ENCODE assay signal across 27 cellular contexts in genomic region chr5:138660051-138660572, GRCh38.
DNase-seq lines count a peak whose midpoint lies in the region; ATAC-seq and TF ChIP-seq lines count a peak whose summit lies in the region.
"Had no signal": no experiment of that assay in that cellular context is flagged by ENCODE, and none has a peak within 500 bp of the region (broad histone marks: within the 10 kb centered on the region; RNA-seq: fewer than 3 reads in every experiment).

No MANE protein-coding gene starts in this region.

- DNase-seq in activated T-cell treated with anti-CD3 and anti-CD28 coated beads, Interleukin-2, amount 50 U/mL, for 24 hours = peak; percentile 5
- no peak for DNase-seq in activated T-cell treated with anti-CD3 and anti-CD28 coated beads, Interleukin-2, amount 50 U/mL, for 72 hours
- DNase-seq in Karpas-422 = peak; percentile 31
- no peak for DNase-seq in WERI-Rb-1
- DNase-seq in stimulated activated effector memory CD8-positive, alpha-beta T cell treated with anti-CD3 and anti-CD28 coated beads, Interleukin-12 subunit alpha, Interleukin-12 subunit beta, amount 100 ng/mL, for 72 hours (ENCODE audit: low spot score in 2 of 2) = no peak
- DNase-seq in Kasumi-1 (lab: John Stamatoyannopoulos, UW) = no peak
- DNase-seq in omental fat pad (ENCODE audit: low spot score) = no peak
- DNase-seq: AML-193; CD4-positive, alpha-beta T cell; GOT3; IMR-90; KG1; NCI-H1092 treated with DMSO at 0.1 percent for 48 hours; NCI-H1436; NCI-H187; NCI-H2081 treated with DMSO at 0.1 percent for 48 hours; NCI-H2171; NCI-H345; NCI-H510A treated with DMSO at 0.1 percent for 48 hours; NCI-H748 treated with DMSO at 0.1 percent for 48 hours; NK-92 treated with Interleukin-12 subunit alpha and Interleukin-12 subunit beta, amount 100 ng/mL, for 24 hours; PC-9; Right ventricle myocardium superior had no signal

- H3K27me3 ChIP-seq in Karpas-422 (ENCODE audit: low read length) (no peaks in the 10 kb centered on the region), WERI-Rb-1 (ENCODE audit: insufficient read depth, low read depth, severe bottlenecking) (no peaks in the 10 kb centered on the region)
- H3K27me3 ChIP-seq: SJSA1 had no signal

- H3K9me3 ChIP-seq in Karpas-422 (ENCODE audit: low read length) (no peaks in the 10 kb centered on the region), WERI-Rb-1 (ENCODE audit: severe bottlenecking) (no peaks in the 10 kb centered on the region)
- H3K9me3 ChIP-seq: A549; BLaER1 treated with 17β-estradiol and CSF1 and Interleukin-3, amounts not matched to agents 10 nM and 100 nM; HAP-1; SJSA1 had no signal

- peaks cover 3% of the 10 kb centered on the region for H3K9me3 Mint-ChIP-seq in activated T-cell treated with anti-CD3 and anti-CD28 coated beads, Interleukin-2, amount 50 U/mL, for 24 hours
- no peaks in the 10 kb centered on the region for H3K9me3 Mint-ChIP-seq in activated T-cell treated with anti-CD3 and anti-CD28 coated beads, Interleukin-2, amount 50 U/mL, for 72 hours
- no peaks in the 10 kb centered on the region for H3K9me3 Mint-ChIP-seq in stimulated activated effector memory CD8-positive, alpha-beta T cell treated with anti-CD3 and anti-CD28 coated beads, Interleukin-12 subunit alpha, Interleukin-12 subunit beta, amount 100 ng/mL, for 72 hours
- H3K9me3 Mint-ChIP-seq: CD4-positive, alpha-beta T cell had no signal

- H3K4me3 Mint-ChIP-seq in activated T-cell treated with anti-CD3 and anti-CD28 coated beads, Interleukin-2, amount 50 U/mL, for 24 hours = no peak overlapping the region
- H3K4me3 Mint-ChIP-seq in activated T-cell treated with anti-CD3 and anti-CD28 coated beads, Interleukin-2, amount 50 U/mL, for 72 hours = no peak overlapping the region
- H3K4me3 Mint-ChIP-seq in stimulated activated effector memory CD8-positive, alpha-beta T cell treated with anti-CD3 and anti-CD28 coated beads, Interleukin-12 subunit alpha, Interleukin-12 subunit beta, amount 100 ng/mL, for 72 hours = no peak overlapping the region
- H3K4me3 Mint-ChIP-seq: CD4-positive, alpha-beta T cell had no signal

- H3K27ac Mint-ChIP-seq in activated T-cell treated with anti-CD3 and anti-CD28 coated beads, Interleukin-2, amount 50 U/mL, for 24 hours = no peak overlapping the region
- no peak overlapping the region for H3K27ac Mint-ChIP-seq in activated T-cell treated with anti-CD3 and anti-CD28 coated beads, Interleukin-2, amount 50 U/mL, for 72 hours
- H3K27ac Mint-ChIP-seq in stimulated activated effector memory CD8-positive, alpha-beta T cell treated with anti-CD3 and anti-CD28 coated beads, Interleukin-12 subunit alpha, Interleukin-12 subunit beta, amount 100 ng/mL, for 72 hours = no peak overlapping the region
- H3K27ac Mint-ChIP-seq: CD4-positive, alpha-beta T cell had no signal

- no peak overlapping the region for H2AFZ ChIP-seq in Karpas-422 (ENCODE audit: low read length)
- H2AFZ ChIP-seq: PC-9 had no signal

- H3K4me1 Mint-ChIP-seq in activated T-cell treated with anti-CD3 and anti-CD28 coated beads, Interleukin-2, amount 50 U/mL, for 24 hours (ENCODE audit: low read depth) = peaks cover 25% of the 10 kb centered on the region
- H3K4me1 Mint-ChIP-seq in activated T-cell treated with anti-CD3 and anti-CD28 coated beads, Interleukin-2, amount 50 U/mL, for 72 hours (ENCODE audit: low read depth) = peaks cover 32% of the 10 kb centered on the region
- H3K4me1 Mint-ChIP-seq in stimulated activated effector memory CD8-positive, alpha-beta T cell treated with anti-CD3 and anti-CD28 coated beads, Interleukin-12 subunit alpha, Interleukin-12 subunit beta, amount 100 ng/mL, for 72 hours = peaks cover 34% of the 10 kb centered on the region

- no peak overlapping the region for H3K4me2 ChIP-seq in Karpas-422 (ENCODE audit: low read depth, low read length, poor library complexity, severe bottlenecking)
- H3K4me2 ChIP-seq: A549; BLaER1 treated with 17β-estradiol and CSF1 and Interleukin-3, amounts not matched to agents 10 nM and 100 nM; PC-9 had no signal

- H3K36me3 Mint-ChIP-seq in activated T-cell treated with anti-CD3 and anti-CD28 coated beads, Interleukin-2, amount 50 U/mL, for 24 hours (ENCODE audit: low read depth) = no peaks in the 10 kb centered on the region
- H3K36me3 Mint-ChIP-seq in activated T-cell treated with anti-CD3 and anti-CD28 coated beads, Interleukin-2, amount 50 U/mL, for 72 hours (ENCODE audit: insufficient read depth in 2 of 2) = no peaks in the 10 kb centered on the region
- peaks cover 8% of the 10 kb centered on the region for H3K36me3 Mint-ChIP-seq in stimulated activated effector memory CD8-positive, alpha-beta T cell treated with anti-CD3 and anti-CD28 coated beads, Interleukin-12 subunit alpha, Interleukin-12 subunit beta, amount 100 ng/mL, for 72 hours

- no peak for ATAC-seq in activated T-cell treated with anti-CD3 and anti-CD28 coated beads, Interleukin-2, amount 50 U/mL, for 72 hours (replicated peaks in 1 of 2)
- ATAC-seq in stimulated activated effector memory CD8-positive, alpha-beta T cell treated with anti-CD3 and anti-CD28 coated beads, Interleukin-12 subunit alpha, Interleukin-12 subunit beta, amount 100 ng/mL, for 72 hours = peak; percentile 60
- ATAC-seq in omental fat pad (ENCODE audit: low FRiP score) = no peak
- ATAC-seq: A549 had no signal

- H3K27me3 Mint-ChIP-seq in activated T-cell treated with anti-CD3 and anti-CD28 coated beads, Interleukin-2, amount 50 U/mL, for 24 hours = peaks cover 95% of the 10 kb centered on the region
- peaks cover 94% of the 10 kb centered on the region for H3K27me3 Mint-ChIP-seq in activated T-cell treated with anti-CD3 and anti-CD28 coated beads, Interleukin-2, amount 50 U/mL, for 72 hours (ENCODE audit: low read depth)

- no peak overlapping the region for H3K27ac ChIP-seq in Karpas-422 (ENCODE audit: low read length)
- peak overlapping the region; percentile 44 for H3K27ac ChIP-seq in WERI-Rb-1
- H3K27ac ChIP-seq: A549; BLaER1 treated with 17β-estradiol and CSF1 and Interleukin-3, amounts not matched to agents 10 nM and 100 nM; PC-9; SJSA1 had no signal

- H3K36me3 ChIP-seq in Karpas-422 (ENCODE audit: insufficient read depth, low read length) (no peaks in the 10 kb centered on the region), WERI-Rb-1 (no peaks in the 10 kb centered on the region)
- H3K36me3 ChIP-seq: BLaER1 treated with 17β-estradiol and CSF1 and Interleukin-3, amounts not matched to agents 10 nM and 100 nM; HAP-1; SJSA1 had no signal

- peaks cover 20% of the 10 kb centered on the region for H3K4me1 ChIP-seq in Karpas-422 (ENCODE audit: low read length)
- H3K4me1 ChIP-seq: A549, HAP-1, SJSA1 had no signal

- no peak overlapping the region for H3K4me3 ChIP-seq in Karpas-422 (ENCODE audit: low read length)
- no peak overlapping the region for H3K4me3 ChIP-seq in WERI-Rb-1 (ENCODE audit: low read depth, low read length)
- H3K4me3 ChIP-seq: A549; BLaER1 treated with 17β-estradiol and CSF1 and Interleukin-3, amounts not matched to agents 10 nM and 100 nM; HAP-1; PC-9; SJSA1 had no signal

- H4K20me1 ChIP-seq in Karpas-422 (ENCODE audit: insufficient read depth, low read depth, low read length) = no peaks in the 10 kb centered on the region

- H3K79me2 ChIP-seq in Karpas-422 (ENCODE audit: low read length) = no peaks in the 10 kb centered on the region

- H3K9ac ChIP-seq in Karpas-422 (ENCODE audit: low read length) = no peak overlapping the region
- H3K9ac ChIP-seq: BLaER1 treated with 17β-estradiol and CSF1 and Interleukin-3, amounts not matched to agents 10 nM and 100 nM had no signal

- no peaks in the 10 kb centered on the region for H3K9me2 ChIP-seq in Karpas-422 (replicated peaks; ENCODE audit: insufficient read depth, low read length)

- TF ChIP-seq CTCF in WERI-Rb-1 (IDR thresholded peaks at IDR 0.05; ENCODE audit: low read depth, low read length) = no peak
- TF ChIP-seq CTCF in omental fat pad (IDR thresholded peaks at IDR 0.05) = no peak

Comparison
In these comparisons a context has a peak if more than half of its experiments do, and no peak if none do; other contexts are left out.
1. DNase-seq: peak in activated T-cell treated with anti-CD3 and anti-CD28 coated beads, Interleukin-2, amount 50 U/mL, for 24 hours (single experiment) and Karpas-422 (single experiment); none in activated T-cell treated with anti-CD3 and anti-CD28 coated beads, Interleukin-2, amount 50 U/mL, for 72 hours (0 of 2), WERI-Rb-1 (single experiment), stimulated activated effector memory CD8-positive, alpha-beta T cell treated with anti-CD3 and anti-CD28 coated beads, Interleukin-12 subunit alpha, Interleukin-12 subunit beta, amount 100 ng/mL, for 72 hours (0 of 2), Kasumi-1 (0 of 2) and omental fat pad (single experiment).